16 cellular contexts compared by ENCODE assay signal in the genomic region with DNA sequence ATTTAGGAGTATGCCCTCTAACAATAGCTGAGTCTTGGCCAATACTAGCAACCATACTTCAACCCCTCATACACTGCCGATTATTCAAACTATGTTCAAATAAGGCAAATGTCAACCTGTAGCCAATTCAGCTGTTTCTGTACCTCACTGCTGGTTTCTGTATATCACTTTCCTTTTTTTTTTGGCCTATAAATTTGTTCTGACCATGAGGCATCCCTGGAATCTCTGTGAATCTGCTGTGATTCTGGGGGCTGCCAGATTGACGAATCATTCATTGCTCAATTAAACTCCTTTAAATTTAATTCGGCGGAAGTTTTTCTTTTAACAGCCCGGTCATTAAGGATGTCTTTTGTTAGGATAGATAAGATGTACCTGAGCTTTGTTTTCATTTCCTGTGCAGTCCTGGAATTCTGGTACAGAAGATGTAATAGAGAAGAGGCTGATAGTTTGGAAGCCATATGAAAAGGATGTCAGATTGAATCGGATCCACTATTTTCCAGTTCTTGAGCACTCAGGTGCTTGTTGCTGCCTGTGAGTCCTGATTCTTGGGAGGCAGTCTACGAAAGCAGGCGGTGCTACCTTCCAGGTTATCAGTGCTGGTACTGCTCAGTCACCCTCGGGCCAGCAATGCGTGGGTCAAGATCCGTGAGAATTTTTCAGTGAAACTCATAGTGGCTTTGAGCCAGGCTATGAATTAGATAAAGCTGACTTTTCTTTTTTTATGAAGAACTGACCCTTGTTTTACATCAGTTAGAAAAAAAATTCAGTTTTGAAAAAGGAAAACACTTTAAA.
DNase-seq lines count a peak whose midpoint lies in the region; ATAC-seq and TF ChIP-seq lines count a peak whose summit lies in the region.
"Had no signal": no experiment of that assay in that cellular context is flagged by ENCODE, and none has a peak within 500 bp of the region (broad histone marks: within the 10 kb centered on the region; RNA-seq: fewer than 3 reads in every experiment).

No MANE protein-coding gene starts in this region.

- ATAC-seq in HG03442 (IDR thresholded peaks at IDR 0.05; ENCODE audit: unreplicated experiment), result no peak
- ATAC-seq: A549 had no signal

- CTCF ChIA-PET in RWPE1 (lab: Yijun Ruan, JAX), result interaction anchor here (0.5 to 0.7 kb wide), 4 partner anchors 19 to 820 kb away, joined by 3 to 5 read pairs (median 3); no protein-coding TSS in a partner anchor

- POLR2A ChIA-PET in RWPE1 (lab: Yijun Ruan, JAX; ENCODE audit: low non-redundant PET), result no interaction called here

- no peak overlapping the region for H3K4me3 ChIP-seq in fibroblast of mammary gland (ENCODE audit: control insufficient read depth, low read depth, low read length)
- H3K4me3 ChIP-seq: A549, SJSA1 had no signal

- DNase-seq in EH (ENCODE audit: low read depth) (peak; percentile 51), fibroblast of mammary gland (ENCODE audit: low read depth) (peak; percentile 31), renal cortical epithelial cell (ENCODE audit: low read depth) (peak; percentile 25), RWPE1 (ENCODE audit: low spot score) (no peak), dermis blood vessel endothelial cell (no peak)
- DNase-seq: CD4-positive, CD25-positive, alpha-beta regulatory T cell; GDM1; GOT3; NCI-H1105 treated with DMSO at 0.1 percent for 48 hours; NCI-H187; NCI-H2171; NCI-H510A had no signal

- H3K27ac ChIP-seq in VCaP (peak overlapping the region; percentile 30), RWPE1 (no peak overlapping the region)
- H3K27ac ChIP-seq: A549, SJSA1 had no signal

- no peak for TF ChIP-seq CTCF in VCaP (conservative IDR thresholded peaks at IDR 0.05)
- TF ChIP-seq CTCF in fibroblast of mammary gland (conservative IDR thresholded peaks at IDR 0.05; ENCODE audit: control insufficient read depth, insufficient read depth, low read depth, low read length), result no peak
- TF ChIP-seq CTCF in RWPE1 (conservative IDR thresholded peaks at IDR 0.05; ENCODE audit: low read depth), result no peak

Comparison
In these comparisons a context has a peak if more than half of its experiments do, and no peak if none do; other contexts are left out.
1. DNase-seq: peak in EH (single experiment), fibroblast of mammary gland (single experiment) and renal cortical epithelial cell (single experiment); none in RWPE1 (single experiment) and dermis blood vessel endothelial cell (single experiment).